Comparison of ENCODE assay signal across 38 cellular contexts in the genomic region with DNA sequence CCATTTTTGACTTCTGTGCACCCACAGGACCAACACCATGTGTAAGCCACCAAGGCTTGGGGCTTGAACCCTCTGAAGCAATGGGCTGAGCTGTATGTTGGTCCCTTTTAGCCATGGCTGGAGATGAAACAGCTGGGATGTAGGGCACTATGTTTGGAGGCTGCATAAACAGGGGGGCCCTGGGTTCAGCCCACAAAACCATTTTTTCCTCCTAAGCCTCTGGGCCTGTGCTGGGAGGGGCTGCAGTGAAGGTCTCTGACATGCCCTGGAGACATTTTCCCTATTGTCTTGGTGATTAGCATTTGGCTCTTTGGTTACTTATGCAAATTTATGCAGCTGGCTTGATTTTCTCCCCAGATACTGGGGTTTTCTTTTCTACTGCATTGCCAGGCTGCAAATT.
"Had no signal": no experiment of that assay in that cellular context is flagged by ENCODE, and none has a peak within 500 bp of the region (broad histone marks: within the 10 kb centered on the region; RNA-seq: fewer than 3 reads in every experiment).

No MANE protein-coding gene starts in this region.

- H3K9me3 ChIP-seq: ascending aorta, body of pancreas had no signal

- H3K27ac Mint-ChIP-seq: activated naive CD4-positive, alpha-beta T cell treated with anti-CD3 and anti-CD28 coated beads for 36 hours; activated naive CD4-positive, alpha-beta T cell treated with anti-CD3 and anti-CD28 coated beads, Interleukin-2, amount 10 ng/mL, durations not matched to agents 7 days and 5 days; activated naive CD4-positive, alpha-beta T cell treated with anti-CD3 and anti-CD28 coated beads, Interleukin-2, amount 50 U/mL, for 24 hours; activated naive CD8-positive, alpha-beta T cell; activated naive CD8-positive, alpha-beta T cell treated with anti-CD3 and anti-CD28 coated beads for 36 hours; activated naive CD8-positive, alpha-beta T cell treated with anti-CD3 and anti-CD28 coated beads, Interleukin-2, amount 10 ng/mL, durations not matched to agents 7 days and 5 days; activated naive CD8-positive, alpha-beta T cell treated with anti-CD3 and anti-CD28 coated beads, Interleukin-2, amount 50 U/mL, for 24 hours; activated T-cell treated with anti-CD3 and anti-CD28 coated beads, Interleukin-2, amount 50 U/mL, for 24 hours; activated T-cell treated with anti-CD3 and anti-CD28 coated beads, Interleukin-2, amount 50 U/mL, for 72 hours; activated T-helper 1 cell treated with anti-CD3 and anti-CD28 coated beads, Interleukin-12 subunit alpha, Interleukin-12 subunit beta, Interleukin-2, Interleukin-4 antibody, amounts not matched to agents 30 ng/mL and 10 ng/mL and 1 ng/mL, durations not matched to agents 14 hours and 24 hours and 36 hours; activated T-helper 17 cell treated with anti-CD3 and anti-CD28 coated beads, Interleukin-2, amount 50 U/mL, for 72 hours; activated T-helper 2 cell treated with anti-CD3 and anti-CD28 coated beads, Interferon-gamma antibody, Interleukin-2, Interleukin-4, amounts not matched to agents 10 μg/mL and 5 μg/mL and 100 μg/mL, durations not matched to agents 14 hours and 24 hours and 36 hours; brain had no signal

- H3K27ac ChIP-seq: adrenal gland, ascending aorta, body of pancreas, brain microvascular endothelial cell, breast epithelium, cardiac muscle cell had no signal

- ATAC-seq: activated naive CD8-positive, alpha-beta T cell treated with anti-CD3 and anti-CD28 coated beads, Interleukin-2, amount 50 U/mL, for 24 hours; activated T-cell treated with anti-CD3 and anti-CD28 coated beads, Interleukin-2, amount 50 U/mL, for 4 hours; activated T-cell treated with anti-CD3 and anti-CD28 coated beads, Interleukin-2, amount 50 U/mL, for 72 hours; activated T-helper 17 cell treated with anti-CD3 and anti-CD28 coated beads, Interleukin-2, amount 50 U/mL, for 72 hours; body of pancreas had no signal

- DNase-seq: activated effector memory CD4-positive, alpha-beta T cell treated with anti-CD3 and anti-CD28 coated beads, Interleukin-2, amount 50 U/mL, for 16 hours; activated effector memory CD4-positive, alpha-beta T cell treated with Interleukin-2 at 50 U/mL for 16 hours; activated gamma-delta T cell; activated gamma-delta T cell treated with Interleukin-2 at 50 U/mL for 16 hours; activated naive CD4-positive, alpha-beta T cell; activated naive CD4-positive, alpha-beta T cell treated with anti-CD3 and anti-CD28 coated beads for 36 hours; activated naive CD4-positive, alpha-beta T cell treated with anti-CD3 and anti-CD28 coated beads, Interleukin-2, amount 10 ng/mL, durations not matched to agents 7 days and 5 days; activated naive CD4-positive, alpha-beta T cell treated with anti-CD3 and anti-CD28 coated beads, Interleukin-2, amount 50 U/mL, for 16 hours; activated naive CD4-positive, alpha-beta T cell treated with Interleukin-2 at 50 U/mL for 16 hours; activated naive CD8-positive, alpha-beta T cell treated with anti-CD3 and anti-CD28 coated beads for 36 hours; activated naive CD8-positive, alpha-beta T cell treated with anti-CD3 and anti-CD28 coated beads, Interleukin-2, amount 10 ng/mL, durations not matched to agents 7 days and 5 days; activated naive CD8-positive, alpha-beta T cell treated with anti-CD3 and anti-CD28 coated beads, Interleukin-2, amount 50 U/mL, for 24 hours; activated T-cell treated with anti-CD3 and anti-CD28 coated beads, Interleukin-2, amount 50 U/mL, for 1 hour; activated T-cell treated with anti-CD3 and anti-CD28 coated beads, Interleukin-2, amount 50 U/mL, for 24 hours; activated T-cell treated with anti-CD3 and anti-CD28 coated beads, Interleukin-2, amount 50 U/mL, for 4 hours; activated T-cell treated with anti-CD3 and anti-CD28 coated beads, Interleukin-2, amount 50 U/mL, for 48 hours; activated T-cell treated with anti-CD3 and anti-CD28 coated beads, Interleukin-2, amount 50 U/mL, for 72 hours; adrenal gland; amniotic stem cell; amygdala; anterior cingulate cortex; aorta; body of pancreas; brain microvascular endothelial cell; caudate nucleus; central memory CD4-positive, alpha-beta T cell; cerebellar nuclear complex had no signal

- H3K4me3 ChIP-seq: adrenal gland, ascending aorta, body of pancreas, breast epithelium, cardiac muscle cell had no signal

- H3K36me3 Mint-ChIP-seq: activated naive CD4-positive, alpha-beta T cell treated with anti-CD3 and anti-CD28 coated beads, Interleukin-2, amount 10 ng/mL, durations not matched to agents 7 days and 5 days; activated naive CD8-positive, alpha-beta T cell treated with anti-CD3 and anti-CD28 coated beads for 36 hours; activated naive CD8-positive, alpha-beta T cell treated with anti-CD3 and anti-CD28 coated beads, Interleukin-2, amount 10 ng/mL, durations not matched to agents 7 days and 5 days had no signal

- H3K36me3 ChIP-seq: adrenal gland, ascending aorta, brain microvascular endothelial cell, breast epithelium, cardiac muscle cell had no signal

- H3K27me3 ChIP-seq: adrenal gland, ascending aorta, body of pancreas, brain microvascular endothelial cell, breast epithelium, cardiac muscle cell had no signal

- H3K9me3 Mint-ChIP-seq: activated T-helper 1 cell treated with anti-CD3 and anti-CD28 coated beads, Interleukin-12 subunit alpha, Interleukin-12 subunit beta, Interleukin-2, Interleukin-4 antibody, amounts not matched to agents 30 ng/mL and 10 ng/mL and 1 ng/mL, durations not matched to agents 14 hours and 24 hours and 36 hours had no signal

- H3K4me1 ChIP-seq: adrenal gland, ascending aorta, body of pancreas, breast epithelium had no signal

- FAIRE-seq: astrocyte, bronchial epithelial cell had no signal
